8 cellular contexts compared by ENCODE assay signal in the genomic region with DNA sequence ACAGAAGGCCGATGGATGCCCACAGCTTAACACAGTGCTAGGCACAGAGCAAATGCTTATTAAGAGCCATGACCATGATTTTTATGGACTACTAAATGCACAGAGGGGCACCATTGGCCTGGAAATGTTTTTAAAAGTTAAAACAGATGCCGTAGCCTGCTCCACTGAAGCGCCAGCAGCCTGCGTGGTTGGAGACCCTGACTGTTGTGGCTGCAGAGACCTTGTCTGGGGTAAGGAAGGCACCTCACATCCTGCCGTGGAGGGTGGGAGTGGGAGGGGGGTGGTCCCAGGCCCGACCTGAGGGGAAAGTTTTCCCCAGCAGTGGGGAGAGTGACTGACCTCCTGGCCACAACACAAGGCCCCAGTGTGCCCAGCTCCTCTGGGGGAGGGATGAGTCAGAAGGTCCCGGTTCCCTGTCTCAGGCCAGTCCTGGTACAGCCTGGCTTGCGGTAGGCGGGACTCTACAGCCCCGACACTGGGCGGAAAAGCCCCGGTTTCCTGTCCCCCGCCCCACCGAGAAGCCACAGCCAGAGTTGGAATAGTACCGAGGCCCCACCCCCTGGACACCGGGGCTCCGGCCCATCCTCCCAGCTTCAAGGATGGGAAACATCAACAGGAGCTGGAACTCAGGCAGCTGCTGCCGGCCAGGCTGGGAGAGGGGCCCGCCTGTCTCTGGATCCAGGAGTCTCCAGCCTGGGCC. TPM values are rescaled to one million over a fixed set of nuclear protein-coding genes. Genes with fewer than 3 reads are reported as not detected.
A peak's percentile ranks its signal among the peaks of the same experiment; 100 is the strongest.
DNase-seq lines count a peak whose midpoint lies in the region; ATAC-seq and TF ChIP-seq lines count a peak whose summit lies in the region.

No MANE protein-coding gene starts in this region.

- ATAC-seq in HG02938 (IDR thresholded peaks at IDR 0.05; ENCODE audit: unreplicated experiment) (no peak), GM21528 (IDR thresholded peaks at IDR 0.05; ENCODE audit: low FRiP score, unreplicated experiment) (no peak)

- H3K27ac Mint-ChIP-seq in endothelial cell (ENCODE audit: unreplicated experiment) (peak overlapping the region; percentile 86), mesothelial cell of epicardium (peak overlapping the region; percentile 16)

- in situ Hi-C loops in G401 (cut with HindIII; ENCODE audit: low sequenced_read_pairs), result no loop called here

- TF ChIP-seq CTCF in endothelial cell (IDR thresholded peaks at IDR 0.05; ENCODE audit: unreplicated experiment), result no peak
- TF ChIP-seq CTCF in mesothelial cell of epicardium (IDR thresholded peaks at IDR 0.05; ENCODE audit: unreplicated experiment), result no peak

- H3K4me1 Mint-ChIP-seq in endothelial cell (ENCODE audit: unreplicated experiment) (peaks cover 84% of the 10 kb centered on the region), mesothelial cell of epicardium (peaks cover 35% of the 10 kb centered on the region)

- H3K36me3 Mint-ChIP-seq in endothelial cell (ENCODE audit: low read depth, unreplicated experiment), result peaks cover 24% of the 10 kb centered on the region
- no peaks in the 10 kb centered on the region for H3K36me3 Mint-ChIP-seq in mesothelial cell of epicardium

- H3K27me3 Mint-ChIP-seq in endothelial cell (ENCODE audit: unreplicated experiment) (peaks cover 25% of the 10 kb centered on the region), mesothelial cell of epicardium (ENCODE audit: low read depth) (peaks cover 46% of the 10 kb centered on the region)

- H3K4me3 Mint-ChIP-seq in endothelial cell (ENCODE audit: unreplicated experiment) (peak overlapping the region; percentile 31), mesothelial cell of epicardium (no peak overlapping the region)

- DNase-seq in AG08395 (ENCODE audit: low spot score) (peak; percentile 72), LHCN-M2 (ENCODE audit: low read depth) (peak; percentile 63), endothelial cell (ENCODE audit: low spot score) (peak; percentile 90), mesothelial cell of epicardium (ENCODE audit: low spot score in 2 of 2, unreplicated experiment in 2 of 2) (peak in 1 of 2 experiments; percentile 55), NCI-H446 treated with DMSO at 0.1 percent for 48 hours (lab: John Stamatoyannopoulos, UW) (no peak), G401 (ENCODE audit: low spot score) (no peak)

- H3K9me3 Mint-ChIP-seq in endothelial cell (ENCODE audit: unreplicated experiment) (no peaks in the 10 kb centered on the region), mesothelial cell of epicardium (no peaks in the 10 kb centered on the region)

RNA-seq across cellular contexts. Expression of gene CHST1, which starts 7.0 kb away (rescaled TPM):
- total RNA-seq in LHCN-M2 (2014; rRNA removed), result 3.1 and 5.8 TPM in 2 replicates
- 0.45 TPM for polyA plus RNA-seq in LHCN-M2 (2012)
- 275 TPM for total RNA-seq in endothelial cell (ENCODE audit: unreplicated experiment)
- total RNA-seq in mesothelial cell of epicardium, result 1.0 to 1.6 TPM (median 1.4 TPM) in 3 replicates
- not detected in 2 replicates for total RNA-seq in G401 (2014; rRNA removed; shearing (Covaris generic))

Comparison
In these comparisons a context has a peak if more than half of its experiments do, and no peak if none do; other contexts are left out.
1. DNase-seq: peak in AG08395 (single experiment), LHCN-M2 (single experiment) and endothelial cell (single experiment); none in NCI-H446 treated with DMSO at 0.1 percent for 48 hours (single experiment) and G401 (single experiment).
2. RNA of gene CHST1, which starts 7.0 kb away (total RNA-seq): 275 TPM in endothelial cell (single experiment); 3.1 to 5.8 TPM in LHCN-M2, 1.0 to 1.6 TPM in mesothelial cell of epicardium and not detected in G401; every median in the first group is over 10 times any median in the second.